ENCODE assay signal across 8 cellular contexts in the genomic region with DNA sequence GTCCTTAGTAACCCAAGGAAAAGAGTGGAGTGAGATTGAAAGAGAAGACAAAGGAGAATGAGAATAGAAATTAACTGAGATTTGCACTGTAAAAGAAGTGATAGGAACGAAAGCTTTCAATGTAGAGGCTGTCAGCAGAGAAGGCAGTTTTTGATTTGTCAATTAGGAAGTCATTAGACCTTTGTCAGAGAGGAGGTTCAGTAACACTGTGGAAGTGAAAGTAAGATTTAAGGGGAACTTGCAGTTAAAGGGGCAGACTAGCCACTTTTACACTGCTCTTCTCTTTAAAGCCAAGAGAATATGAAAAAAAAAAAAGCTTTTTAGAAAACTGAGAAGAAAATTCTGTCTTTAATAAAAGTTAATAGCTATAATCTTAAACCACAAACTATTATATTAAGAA. TPM values are rescaled to one million over a fixed set of nuclear protein-coding genes. Genes with fewer than 3 reads are reported as not detected.
DNase-seq lines count a peak whose midpoint lies in the region; ATAC-seq and TF ChIP-seq lines count a peak whose summit lies in the region.

No MANE protein-coding gene starts in this region.

- TF ChIP-seq CTCF in lung (IDR thresholded peaks at IDR 0.05; ENCODE audit: control extremely low read depth, extremely low read depth), result no peak

- DNase-seq in NOMO-1 (lab: John Stamatoyannopoulos, UW; ENCODE audit: unreplicated experiment in 2 of 2) (peak; percentile 82 to 96), lung (ENCODE audit: low spot score) (no peak), NCI-H2171 treated with DMSO at 0.1 percent for 48 hours (lab: John Stamatoyannopoulos, UW) (no peak), NCI-H526 treated with DMSO at 0.1 percent for 48 hours (lab: John Stamatoyannopoulos, UW) (no peak), NCI-H510A treated with DMSO at 0.1 percent for 48 hours (lab: John Stamatoyannopoulos, UW) (no peak)
- DNase-seq in activated CD4-positive, alpha-beta T cell treated with anti-CD3 and anti-CD28 coated beads, Interleukin-2, amount 50 U/mL, for 4 hours, result no peak

- no peak overlapping the region for H3K27ac ChIP-seq in lung (ENCODE audit: low read depth in 1 of 2, low read length in 1 of 2)

- no peaks in the 10 kb centered on the region for H3K4me1 ChIP-seq in lung (ENCODE audit: control insufficient read depth in 2 of 2, insufficient read depth in 2 of 2, low read length in 2 of 2)

- no peak overlapping the region for H3K4me3 ChIP-seq in lung

- no peaks in the 10 kb centered on the region for H3K27me3 ChIP-seq in lung (ENCODE audit: control insufficient read depth, insufficient read depth)

- WGBS in lung, 2 donors, result 24 to 29% methylated on average over 1 of the region's 1 CpG

- H3K36me3 ChIP-seq in lung (ENCODE audit: control insufficient read depth in 2 of 2, insufficient read depth in 2 of 2, low read length in 2 of 2), result no peaks in the 10 kb centered on the region

- ATAC-seq in GM18519 (IDR thresholded peaks at IDR 0.05; ENCODE audit: low FRiP score, unreplicated experiment), result peak; percentile 90
- ATAC-seq in HG02623 (IDR thresholded peaks at IDR 0.05; ENCODE audit: unreplicated experiment), result peak; percentile 93
- peak; percentile 67 for ATAC-seq in lung (ENCODE audit: insufficient read depth, low FRiP score)

- H3K9me3 ChIP-seq in lung (ENCODE audit: control insufficient read depth in 2 of 2, insufficient read depth in 1 of 2, low read length in 1 of 2), result no peaks in the 10 kb centered on the region

RNA-seq across cellular contexts. Expression of a gene that starts 11.5 kb away (rescaled TPM):
- 10 to 100 TPM; 15.5 to 18.7 TPM for total RNA-seq in lung
- polyA plus RNA-seq in lung, result 10 to 100 TPM in 1 of 2 donors, 1 to 10 TPM in 1; 6.4 to 33.9 TPM

Comparison
In these comparisons a context has a peak if more than half of its experiments do, and no peak if none do; other contexts are left out.
1. DNase-seq: peak in NOMO-1 (2 of 2); none in lung (single experiment), NCI-H2171 treated with DMSO at 0.1 percent for 48 hours (single experiment), activated CD4-positive, alpha-beta T cell treated with anti-CD3 and anti-CD28 coated beads, Interleukin-2, amount 50 U/mL, for 4 hours (0 of 2), NCI-H526 treated with DMSO at 0.1 percent for 48 hours (single experiment) and NCI-H510A treated with DMSO at 0.1 percent for 48 hours (single experiment).
2. Peak in every context shown above with its lines, with median percentiles within 50 percentile points of each other: ATAC-seq.